ENCODE assay signal across 1 cellular context in the genomic region with DNA sequence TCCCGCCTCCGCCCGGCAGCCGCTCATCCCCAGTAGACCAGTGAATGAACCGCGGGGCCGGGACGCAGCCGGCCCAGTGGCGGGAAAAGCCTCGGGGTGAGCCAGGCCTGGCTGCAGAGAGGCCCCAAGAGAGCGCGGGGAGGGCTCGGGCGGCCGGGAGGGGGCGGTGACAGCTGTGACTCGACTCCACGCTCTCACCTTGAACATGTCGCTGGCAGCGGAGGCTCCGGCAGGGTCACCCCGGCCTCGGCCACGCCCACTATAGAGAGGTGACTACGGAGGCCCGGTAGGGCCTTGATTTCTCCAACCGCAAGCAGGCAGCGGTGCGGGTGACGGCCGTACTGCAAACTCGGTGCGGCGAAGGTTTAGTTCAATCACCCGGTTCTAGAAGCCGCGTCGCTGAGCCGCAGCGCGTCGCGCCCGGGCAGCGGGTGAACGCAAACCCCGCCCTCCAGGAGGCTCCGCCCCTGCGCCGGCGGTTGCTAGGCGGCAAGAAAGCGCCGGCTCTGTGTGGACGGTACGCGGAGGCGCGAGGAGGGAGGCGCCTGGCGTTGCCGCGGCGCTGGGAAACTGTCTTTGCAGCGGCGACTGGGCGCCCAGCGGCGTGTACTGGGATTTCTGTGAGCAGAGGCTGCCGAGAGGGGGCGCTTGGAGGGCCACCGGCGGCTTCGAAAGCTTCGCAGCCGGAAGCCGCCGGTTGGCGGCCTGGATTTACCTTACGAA.
TF ChIP-seq lines count a peak whose summit lies in the region.

TSS of gene APOO (minus strand) at position 443 of the 723 bp plus-strand sequence. CDS start at position 207, 236 bp downstream.
TSS of gene CXorf58 (plus strand) at position 511 of the 723 bp plus-strand sequence. CDS start 2,297 bp downstream, outside the sequence.

TF ChIP-seq in PFSK-1, 5 proteins besides CTCF, POLR2A, EP300 and RAD21:
- no peak for TF ChIP-seq SIN3A (IDR thresholded peaks at IDR 0.05; ENCODE audit: borderline replicate concordance, insufficient read depth, low read length)
- TF ChIP-seq FOXP2 (optimal IDR thresholded peaks at IDR 0.05; ENCODE audit: borderline replicate concordance, extremely low read depth, extremely low read length, insufficient read depth), result peak; percentile 17
- no peak for TF ChIP-seq POLR2AphosphoS5 (IDR thresholded peaks at IDR 0.05; ENCODE audit: low read depth, low read length)
- TF ChIP-seq TAF1 (IDR thresholded peaks at IDR 0.05; ENCODE audit: borderline replicate concordance, insufficient read depth, low read length), result no peak
- TF ChIP-seq, protein P1, sequence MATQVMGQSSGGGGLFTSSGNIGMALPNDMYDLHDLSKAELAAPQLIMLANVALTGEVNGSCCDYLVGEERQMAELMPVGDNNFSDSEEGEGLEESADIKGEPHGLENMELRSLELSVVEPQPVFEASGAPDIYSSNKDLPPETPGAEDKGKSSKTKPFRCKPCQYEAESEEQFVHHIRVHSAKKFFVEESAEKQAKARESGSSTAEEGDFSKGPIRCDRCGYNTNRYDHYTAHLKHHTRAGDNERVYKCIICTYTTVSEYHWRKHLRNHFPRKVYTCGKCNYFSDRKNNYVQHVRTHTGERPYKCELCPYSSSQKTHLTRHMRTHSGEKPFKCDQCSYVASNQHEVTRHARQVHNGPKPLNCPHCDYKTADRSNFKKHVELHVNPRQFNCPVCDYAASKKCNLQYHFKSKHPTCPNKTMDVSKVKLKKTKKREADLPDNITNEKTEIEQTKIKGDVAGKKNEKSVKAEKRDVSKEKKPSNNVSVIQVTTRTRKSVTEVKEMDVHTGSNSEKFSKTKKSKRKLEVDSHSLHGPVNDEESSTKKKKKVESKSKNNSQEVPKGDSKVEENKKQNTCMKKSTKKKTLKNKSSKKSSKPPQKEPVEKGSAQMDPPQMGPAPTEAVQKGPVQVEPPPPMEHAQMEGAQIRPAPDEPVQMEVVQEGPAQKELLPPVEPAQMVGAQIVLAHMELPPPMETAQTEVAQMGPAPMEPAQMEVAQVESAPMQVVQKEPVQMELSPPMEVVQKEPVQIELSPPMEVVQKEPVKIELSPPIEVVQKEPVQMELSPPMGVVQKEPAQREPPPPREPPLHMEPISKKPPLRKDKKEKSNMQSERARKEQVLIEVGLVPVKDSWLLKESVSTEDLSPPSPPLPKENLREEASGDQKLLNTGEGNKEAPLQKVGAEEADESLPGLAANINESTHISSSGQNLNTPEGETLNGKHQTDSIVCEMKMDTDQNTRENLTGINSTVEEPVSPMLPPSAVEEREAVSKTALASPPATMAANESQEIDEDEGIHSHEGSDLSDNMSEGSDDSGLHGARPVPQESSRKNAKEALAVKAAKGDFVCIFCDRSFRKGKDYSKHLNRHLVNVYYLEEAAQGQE (IDR thresholded peaks at IDR 0.05; ENCODE audit: insufficient read depth in 1 of 2, low read depth in 2 of 2, low read length in 2 of 2), result no peak
